3 cellular contexts compared by ENCODE assay signal in genomic region chr7:12415072-12415471, GRCh38.
A peak's percentile ranks its signal among the peaks of the same experiment; 100 is the strongest.
TF ChIP-seq lines count a peak whose summit lies in the region.

No MANE protein-coding gene starts in this region.

TF ChIP-seq in A549, 52 proteins besides CTCF, POLR2A, EP300 and RAD21:
- TF ChIP-seq USF2 (IDR thresholded peaks at IDR 0.05) (no peak), ZSCAN20 (CRISPR knock-in tag; IDR thresholded peaks at IDR 0.05) (no peak), HDAC2 (IDR thresholded peaks at IDR 0.05) (no peak), FOXS1 (CRISPR knock-in tag; IDR thresholded peaks at IDR 0.05) (no peak), MAFK (IDR thresholded peaks at IDR 0.05; ENCODE audit: partially characterized antibody) (peak; percentile 51), CHD2 (IDR thresholded peaks at IDR 0.05; ENCODE audit: low read length, partially characterized antibody) (no peak), GATA3 (IDR thresholded peaks at IDR 0.05; ENCODE audit: borderline replicate concordance) (no peak)

TF ChIP-seq in K562, 482 proteins besides CTCF, POLR2A, EP300 and RAD21:
- TF ChIP-seq ZNF584 (CRISPR knock-in tag; IDR thresholded peaks at IDR 0.05; ENCODE audit: low read depth) (no peak), ZNF316 (IDR thresholded peaks at IDR 0.05) (peak; percentile 77), C11orf30 (IDR thresholded peaks at IDR 0.05; ENCODE audit: low read depth) (peak; percentile 39; the same call in 1 of the 2 replicates)

TF ChIP-seq in H1, 55 proteins besides CTCF, POLR2A, EP300 and RAD21:
- TF ChIP-seq USF2 (IDR thresholded peaks at IDR 0.05; ENCODE audit: low read length) (no peak), ASH2L (IDR thresholded peaks at IDR 0.05; ENCODE audit: low read length) (no peak), NRF1 (IDR thresholded peaks at IDR 0.05; ENCODE audit: low read depth, low read length) (no peak), EZH2 (IDR thresholded peaks at IDR 0.05; ENCODE audit: low read depth, low read length, severe bottlenecking) (no peak), KDM1A (IDR thresholded peaks at IDR 0.05; ENCODE audit: borderline replicate concordance, low read length) (no peak), E2F6 (IDR thresholded peaks at IDR 0.05) (no peak), RFX5 (IDR thresholded peaks at IDR 0.05; ENCODE audit: borderline replicate concordance, low read depth, low read length) (no peak), TBP (IDR thresholded peaks at IDR 0.05; ENCODE audit: low read depth, low read length) (no peak), SP4 (IDR thresholded peaks at IDR 0.05; ENCODE audit: low read length) (no peak), CHD7 (IDR thresholded peaks at IDR 0.05; ENCODE audit: insufficient replicate concordance, low read length) (no peak), ZNF274 (IDR thresholded peaks at IDR 0.05; ENCODE audit: borderline replicate concordance, extremely low read depth, low read length) (no peak), GABPA (IDR thresholded peaks at IDR 0.05; ENCODE audit: borderline replicate concordance, insufficient read depth, low read length) (no peak), ATF2 (IDR thresholded peaks at IDR 0.05; ENCODE audit: low read length) (no peak), JUN (IDR thresholded peaks at IDR 0.05; ENCODE audit: low read depth, low read length) (no peak), NANOG (IDR thresholded peaks at IDR 0.05; ENCODE audit: insufficient read depth, low read depth, low read length, poor library complexity, severe bottlenecking) (no peak), HDAC6 (IDR thresholded peaks at IDR 0.05; ENCODE audit: low read depth, low read length) (no peak), CTBP2 (IDR thresholded peaks at IDR 0.05; ENCODE audit: borderline replicate concordance, insufficient read depth, insufficient read length, low read length) (no peak), JUND (IDR thresholded peaks at IDR 0.05; ENCODE audit: low read length) (no peak), SP1 (IDR thresholded peaks at IDR 0.05; ENCODE audit: low read depth, low read length) (no peak)
TF ChIP-seq in H1: peak in this region for 0.
